ENCODE assay signal across 8 cellular contexts in genomic region chr11:130061017-130061416, GRCh38.
"Had no signal": no experiment of that assay in that cellular context is flagged by ENCODE, and none has a peak within 500 bp of the region (broad histone marks: within the 10 kb centered on the region; RNA-seq: fewer than 3 reads in every experiment).

No MANE protein-coding gene starts in this region.

- H3K9ac ChIP-seq: GM23248 had no signal

- H2AFZ ChIP-seq: GM23248 had no signal

- H3K27ac ChIP-seq: GM23248 had no signal

- H3K9me3 Mint-ChIP-seq: IgD-negative memory B cell had no signal

- DNase-seq: GM23248, GOT3, H7, KG1 had no signal

- H3K4me3 ChIP-seq: GM23248, HAP-1 had no signal

- H3K4me1 Mint-ChIP-seq: IgD-negative memory B cell had no signal

- H3K9me3 ChIP-seq: HAP-1 had no signal

- H3K36me3 Mint-ChIP-seq: IgD-negative memory B cell had no signal

- H3K4me1 ChIP-seq: HAP-1 had no signal

- ATAC-seq: HCT116 had no signal

- H3K4me3 Mint-ChIP-seq: IgD-negative memory B cell had no signal

- FAIRE-seq: HTR-8/SVneo had no signal

- H3K36me3 ChIP-seq: HAP-1 had no signal
